In the genomic region with DNA sequence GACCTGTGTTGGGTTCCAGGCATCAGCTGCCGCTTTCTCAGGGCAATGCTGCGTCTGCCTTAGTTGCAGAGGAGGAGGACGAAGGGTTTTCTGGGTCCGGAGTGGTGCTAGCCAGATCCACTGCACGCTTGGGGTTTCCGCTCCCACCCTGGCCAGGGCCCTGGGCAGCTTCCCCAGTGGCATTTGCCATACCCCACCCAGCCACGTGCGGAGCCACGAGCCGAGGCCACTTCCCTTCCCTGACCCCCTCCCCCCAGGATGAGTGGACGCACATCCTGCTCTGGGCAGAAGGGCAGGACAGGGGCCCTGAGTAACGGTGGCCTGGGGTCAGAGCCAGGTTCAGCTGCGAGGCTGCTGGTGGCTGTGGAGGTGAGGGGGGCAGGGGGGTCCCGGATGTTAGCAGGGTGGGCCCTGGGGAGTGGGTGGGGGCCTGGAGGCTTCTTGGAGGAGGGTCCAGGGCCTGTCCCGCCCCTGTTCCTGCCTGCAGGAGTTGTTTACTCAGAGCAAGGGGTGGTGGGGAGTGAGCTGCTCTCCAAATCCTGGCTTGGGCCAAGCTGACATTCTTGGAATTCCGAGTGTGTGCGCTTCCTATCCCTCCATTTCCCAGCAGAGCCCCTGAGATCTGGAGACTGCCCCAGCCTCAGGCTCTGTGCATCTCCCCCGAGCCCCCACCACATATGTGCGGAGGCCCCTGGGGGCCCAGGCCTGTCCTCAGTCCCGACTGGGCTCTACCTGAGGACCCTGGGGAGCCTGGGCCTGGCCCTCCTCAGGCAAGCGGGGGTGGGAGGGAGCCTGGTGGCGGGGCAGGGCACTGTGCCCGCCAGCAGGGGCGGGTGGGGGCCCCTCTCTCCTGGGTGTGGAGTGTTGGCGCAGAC, we compare ENCODE assay signal across 8 cellular contexts. TPM values are rescaled to one million over a fixed set of nuclear protein-coding genes. Genes with fewer than 3 reads are reported as not detected.
DNase-seq lines count a peak whose midpoint lies in the region; ATAC-seq and TF ChIP-seq lines count a peak whose summit lies in the region.

No MANE protein-coding gene starts in this region.

- CTCF ChIA-PET in CD4-positive, alpha-beta T cell (lab: Charles Lee): interaction anchor here (1.4 kb wide), 1 partner anchor 25 kb away, joined by 4 read pairs; no protein-coding TSS in a partner anchor

- peak overlapping the region; percentile 94 to 98 for H3K4me3 ChIP-seq in ascending aorta

- ATAC-seq in CD4-positive, alpha-beta T cell (ENCODE audit: poor library complexity): no peak
- ATAC-seq in GM19351 (IDR thresholded peaks at IDR 0.05; ENCODE audit: unreplicated experiment): no peak
- ATAC-seq in GM21528 (IDR thresholded peaks at IDR 0.05; ENCODE audit: low FRiP score, unreplicated experiment): no peak

- H3K27ac Mint-ChIP-seq in CD4-positive, alpha-beta T cell: peak overlapping the region; percentile 39

- no peaks in the 10 kb centered on the region for H3K9me3 ChIP-seq in CD4-positive, alpha-beta T cell (ENCODE audit: control insufficient read depth, low read length)
- no peaks in the 10 kb centered on the region for H3K9me3 ChIP-seq in ascending aorta

- peaks cover 17% of the 10 kb centered on the region for H3K36me3 Mint-ChIP-seq in CD4-positive, alpha-beta T cell (ENCODE audit: low read depth)

- DNase-seq in CD4-positive, alpha-beta T cell: no peak
- peak; percentile 89 to 96 for DNase-seq in ascending aorta (ENCODE audit: low spot score in 2 of 2)
- DNase-seq in hepatic stellate cell (ENCODE audit: low spot score): peak; percentile 97
- DNase-seq in renal cortical epithelial cell (ENCODE audit: low read depth): peak; percentile 90
- no peak for DNase-seq in GF-D8 (lab: John Stamatoyannopoulos, UW)

- H3K9me3 Mint-ChIP-seq in CD4-positive, alpha-beta T cell: no peaks in the 10 kb centered on the region

- H3K36me3 ChIP-seq in ascending aorta: peaks cover 12 to 16% of the 10 kb centered on the region in 2 donors

- intact Hi-C loops in CD4-positive, alpha-beta T cell (cut with DNase I, micrococcal nuclease): loop anchor here (2.0 to 10.0 kb wide), 5 partner anchors 35 to 731 kb away; a partner anchor contains a TSS
- intact Hi-C loops in ascending aorta (cut with DNase I): loop anchor here (1.0 to 10.0 kb wide), 3 partner anchors 10 to 921 kb away; a partner anchor contains a TSS

- POLR2A ChIA-PET in CD4-positive, alpha-beta T cell (lab: Charles Lee): interaction anchor here (1.3 to 7.6 kb wide), 4 partner anchors 14 to 67 kb away, joined by 3 to 71 read pairs (median 30); a partner anchor contains a TSS

- H3K27ac ChIP-seq in CD4-positive, alpha-beta T cell (ENCODE audit: low read depth, low read length): no peak overlapping the region
- peak overlapping the region; percentile 92 to 95 for H3K27ac ChIP-seq in ascending aorta

- peak; percentile 51; the same call in 1 of the 2 replicates for TF ChIP-seq EP300 in Ishikawa (IDR thresholded peaks at IDR 0.05; ENCODE audit: borderline replicate concordance)

- H3K27me3 Mint-ChIP-seq in CD4-positive, alpha-beta T cell: peaks cover 4% of the 10 kb centered on the region

- TF ChIP-seq CTCF in CD4-positive, alpha-beta T cell (IDR thresholded peaks at IDR 0.05): no peak
- TF ChIP-seq CTCF in ascending aorta (IDR thresholded peaks at IDR 0.05): peak in 2 of 3 experiments; percentile 3 to 20

- peaks cover 8% of the 10 kb centered on the region for H3K27me3 ChIP-seq in CD4-positive, alpha-beta T cell (ENCODE audit: control insufficient read depth, insufficient read depth, low read length)
- H3K27me3 ChIP-seq in ascending aorta: no peaks in the 10 kb centered on the region

- TF ChIP-seq RAD21 in Ishikawa (IDR thresholded peaks at IDR 0.05; ENCODE audit: low read depth): no peak

- H3K4me3 Mint-ChIP-seq in CD4-positive, alpha-beta T cell: peak overlapping the region; percentile 79

- H3K4me1 Mint-ChIP-seq in CD4-positive, alpha-beta T cell (ENCODE audit: low read depth): peaks cover 10% of the 10 kb centered on the region

- H3K4me1 ChIP-seq in ascending aorta: peaks cover 48 to 52% of the 10 kb centered on the region in 2 donors

TF ChIP-seq in Ishikawa, 13 proteins besides CTCF, POLR2A, EP300 and RAD21:
- peak; percentile 99 for TF ChIP-seq TEAD4 (IDR thresholded peaks at IDR 0.05)
- TF ChIP-seq, protein P1, sequence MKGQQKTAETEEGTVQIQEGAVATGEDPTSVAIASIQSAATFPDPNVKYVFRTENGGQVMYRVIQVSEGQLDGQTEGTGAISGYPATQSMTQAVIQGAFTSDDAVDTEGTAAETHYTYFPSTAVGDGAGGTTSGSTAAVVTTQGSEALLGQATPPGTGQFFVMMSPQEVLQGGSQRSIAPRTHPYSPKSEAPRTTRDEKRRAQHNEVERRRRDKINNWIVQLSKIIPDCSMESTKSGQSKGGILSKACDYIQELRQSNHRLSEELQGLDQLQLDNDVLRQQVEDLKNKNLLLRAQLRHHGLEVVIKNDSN (IDR thresholded peaks at IDR 0.05): peak; percentile 47
- peak; percentile 56; the same call in 1 of the 2 replicates for TF ChIP-seq NFIC (IDR thresholded peaks at IDR 0.05)
- TF ChIP-seq, protein P2, sequence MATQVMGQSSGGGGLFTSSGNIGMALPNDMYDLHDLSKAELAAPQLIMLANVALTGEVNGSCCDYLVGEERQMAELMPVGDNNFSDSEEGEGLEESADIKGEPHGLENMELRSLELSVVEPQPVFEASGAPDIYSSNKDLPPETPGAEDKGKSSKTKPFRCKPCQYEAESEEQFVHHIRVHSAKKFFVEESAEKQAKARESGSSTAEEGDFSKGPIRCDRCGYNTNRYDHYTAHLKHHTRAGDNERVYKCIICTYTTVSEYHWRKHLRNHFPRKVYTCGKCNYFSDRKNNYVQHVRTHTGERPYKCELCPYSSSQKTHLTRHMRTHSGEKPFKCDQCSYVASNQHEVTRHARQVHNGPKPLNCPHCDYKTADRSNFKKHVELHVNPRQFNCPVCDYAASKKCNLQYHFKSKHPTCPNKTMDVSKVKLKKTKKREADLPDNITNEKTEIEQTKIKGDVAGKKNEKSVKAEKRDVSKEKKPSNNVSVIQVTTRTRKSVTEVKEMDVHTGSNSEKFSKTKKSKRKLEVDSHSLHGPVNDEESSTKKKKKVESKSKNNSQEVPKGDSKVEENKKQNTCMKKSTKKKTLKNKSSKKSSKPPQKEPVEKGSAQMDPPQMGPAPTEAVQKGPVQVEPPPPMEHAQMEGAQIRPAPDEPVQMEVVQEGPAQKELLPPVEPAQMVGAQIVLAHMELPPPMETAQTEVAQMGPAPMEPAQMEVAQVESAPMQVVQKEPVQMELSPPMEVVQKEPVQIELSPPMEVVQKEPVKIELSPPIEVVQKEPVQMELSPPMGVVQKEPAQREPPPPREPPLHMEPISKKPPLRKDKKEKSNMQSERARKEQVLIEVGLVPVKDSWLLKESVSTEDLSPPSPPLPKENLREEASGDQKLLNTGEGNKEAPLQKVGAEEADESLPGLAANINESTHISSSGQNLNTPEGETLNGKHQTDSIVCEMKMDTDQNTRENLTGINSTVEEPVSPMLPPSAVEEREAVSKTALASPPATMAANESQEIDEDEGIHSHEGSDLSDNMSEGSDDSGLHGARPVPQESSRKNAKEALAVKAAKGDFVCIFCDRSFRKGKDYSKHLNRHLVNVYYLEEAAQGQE (IDR thresholded peaks at IDR 0.05; ENCODE audit: low read depth): peak; percentile 51; the same call in 1 of the 2 replicates
- TF ChIP-seq, protein P3, sequence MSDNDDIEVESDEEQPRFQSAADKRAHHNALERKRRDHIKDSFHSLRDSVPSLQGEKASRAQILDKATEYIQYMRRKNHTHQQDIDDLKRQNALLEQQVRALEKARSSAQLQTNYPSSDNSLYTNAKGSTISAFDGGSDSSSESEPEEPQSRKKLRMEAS (IDR thresholded peaks at IDR 0.05): peak; percentile 94
- no peak for TF ChIP-seq FOXM1 (IDR thresholded peaks at IDR 0.05; ENCODE audit: borderline replicate concordance, low read depth)
- TF ChIP-seq ZBTB7A (IDR thresholded peaks at IDR 0.05; ENCODE audit: low read depth): peak; percentile 92
- no peak for TF ChIP-seq EGR1 (IDR thresholded peaks at IDR 0.05)
- no peak for TF ChIP-seq YY1 (IDR thresholded peaks at IDR 0.05; ENCODE audit: low read depth)
- TF ChIP-seq TAF1 (IDR thresholded peaks at IDR 0.05; ENCODE audit: low read depth): no peak
- peak; percentile 46 for TF ChIP-seq TCF12 (IDR thresholded peaks at IDR 0.05; ENCODE audit: low read depth)
- TF ChIP-seq CEBPB (IDR thresholded peaks at IDR 0.05): no peak
- no peak for TF ChIP-seq CREB1 (IDR thresholded peaks at IDR 0.05; ENCODE audit: low read depth)

RNA-seq across cellular contexts. Expression of a gene that starts 1.4 kb away (rescaled TPM):
- 1 to 10 TPM; 1.6 to 2.0 TPM for total RNA-seq in CD4-positive, alpha-beta T cell
- 252 TPM for total RNA-seq in ascending aorta
- total RNA-seq in renal cortical epithelial cell: 85.4 and 86.2 TPM in 2 replicates

RNA-seq across cellular contexts. Expression of a gene that starts 1.7 kb away (rescaled TPM):
- total RNA-seq in CD4-positive, alpha-beta T cell: 10 to 100 TPM; 19.6 to 19.8 TPM
- total RNA-seq in ascending aorta (141 TPM), renal cortical epithelial cell (38.0 and 64.1 TPM in 2 replicates)

RNA-seq across cellular contexts. Expression of a gene that starts 11.3 kb away (rescaled TPM):
- 10 to 100 TPM; 20.2 to 20.8 TPM for total RNA-seq in CD4-positive, alpha-beta T cell
- total RNA-seq in ascending aorta (898 TPM), renal cortical epithelial cell (831 and 921 TPM in 2 replicates)

RNA-seq across cellular contexts. Expression of a gene that starts 16.3 kb away (rescaled TPM):
- total RNA-seq in CD4-positive, alpha-beta T cell: under 1 TPM in 1 of 2 experiments, not detected in 1; 0.33 TPM
- 20.5 TPM for total RNA-seq in ascending aorta
- 3.7 and 6.4 TPM in 2 replicates for total RNA-seq in renal cortical epithelial cell

RNA-seq across cellular contexts. Expression of a gene that starts 25.3 kb away (rescaled TPM):
- total RNA-seq in CD4-positive, alpha-beta T cell: 100 to 1,000 TPM; 202 to 220 TPM
- total RNA-seq in ascending aorta (214 TPM), renal cortical epithelial cell (19.3 and 60.1 TPM in 2 replicates)

Comparison
In these comparisons a context has a peak if more than half of its experiments do, and no peak if none do; other contexts are left out.
1. DNase-seq: peak in ascending aorta (2 of 2), hepatic stellate cell (single experiment) and renal cortical epithelial cell (single experiment); none in CD4-positive, alpha-beta T cell (0 of 10) and GF-D8 (single experiment).
2. RNA of a gene that starts 1.4 kb away (total RNA-seq): 252 TPM in ascending aorta (single experiment) and 85.4 to 86.2 TPM in renal cortical epithelial cell; 1.6 to 2.0 TPM in CD4-positive, alpha-beta T cell; every median in the first group is over 10 times any median in the second.
3. RNA of a gene that starts 11.3 kb away (total RNA-seq): 831 to 921 TPM in renal cortical epithelial cell and 898 TPM in ascending aorta (single experiment); 20.2 to 20.8 TPM in CD4-positive, alpha-beta T cell; every median in the first group is over 10 times any median in the second.